ENCODE assay signal across 8 cellular contexts in the genomic region with DNA sequence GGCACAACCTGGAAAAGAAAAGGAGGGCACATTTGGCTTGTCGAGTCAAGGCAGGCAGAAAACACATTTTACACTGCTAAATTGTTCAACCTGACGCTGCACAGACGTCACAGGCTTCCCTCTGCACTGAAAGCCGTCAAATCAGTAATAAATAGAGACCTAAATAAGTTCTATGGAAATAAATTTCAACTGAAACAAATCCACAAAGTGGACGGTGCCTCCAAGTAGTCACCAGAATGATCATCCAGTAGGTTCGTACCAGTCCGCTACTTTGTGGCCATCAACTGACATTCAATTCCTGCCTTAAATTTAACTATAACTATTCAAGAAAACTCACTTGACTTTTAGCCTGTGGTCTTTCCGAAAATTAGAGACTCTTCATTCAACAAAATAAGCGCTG. TPM values are rescaled to one million over a fixed set of nuclear protein-coding genes. Genes with fewer than 3 reads are reported as not detected.
DNase-seq lines count a peak whose midpoint lies in the region; ATAC-seq and TF ChIP-seq lines count a peak whose summit lies in the region.

No MANE protein-coding gene starts in this region.

- H3K27ac ChIP-seq in SJCRH30 (peak overlapping the region; percentile 41; the same call in 1 of the 2 replicates), prostate gland (peak overlapping the region in 1 of 2 donors; percentile 85)

- intact Hi-C loops in prostate gland (cut with DNase I), result no loop called here

- H3K4me3 ChIP-seq in SJCRH30 (peak overlapping the region; percentile 64), fibroblast of mammary gland (ENCODE audit: control insufficient read depth, low read depth, low read length) (peak overlapping the region; percentile 70), prostate gland (peak overlapping the region; percentile 71 to 88)

- DNase-seq in SJCRH30 (no peak), fibroblast of mammary gland (ENCODE audit: low read depth) (peak; percentile 2), prostate gland (ENCODE audit: low spot score) (no peak)

- no peak for TF ChIP-seq CTCF in fibroblast of mammary gland (conservative IDR thresholded peaks at IDR 0.05; ENCODE audit: control insufficient read depth, insufficient read depth, low read depth, low read length)
- TF ChIP-seq CTCF in prostate gland (IDR thresholded peaks at IDR 0.05), result no peak

- TF ChIP-seq POLR2A in prostate gland (IDR thresholded peaks at IDR 0.05), result no peak

- H3K9ac ChIP-seq in ES-I3 (ENCODE audit: low read depth, low read length), result peak overlapping the region; percentile 57; the same call in 1 of the 2 replicates

- H3K4me1 ChIP-seq in ES-I3 (ENCODE audit: insufficient read depth, low read length), result peaks cover 4% of the 10 kb centered on the region; the same call in 1 of the 2 replicates
- H3K4me1 ChIP-seq in SJCRH30, result peaks cover 4% of the 10 kb centered on the region; the same call in 1 of the 2 replicates
- no peaks in the 10 kb centered on the region for H3K4me1 ChIP-seq in prostate gland (replicated peaks)

- WGBS in prostate gland, result 78% methylated on average over 9 of the region's 9 CpGs

- no peak for ATAC-seq in GM21515 (IDR thresholded peaks at IDR 0.05; ENCODE audit: unreplicated experiment)
- ATAC-seq in GM18502 (IDR thresholded peaks at IDR 0.05; ENCODE audit: poor library complexity, unreplicated experiment), result no peak
- no peak for ATAC-seq in HG03565 (IDR thresholded peaks at IDR 0.05; ENCODE audit: unreplicated experiment)
- no peak for ATAC-seq in HG02610 (IDR thresholded peaks at IDR 0.05; ENCODE audit: unreplicated experiment)

- H3K9me3 ChIP-seq in ES-I3 (ENCODE audit: control insufficient read depth, insufficient read depth, low read length), result no peaks in the 10 kb centered on the region
- no peaks in the 10 kb centered on the region for H3K9me3 ChIP-seq in SJCRH30 (replicated peaks)
- no peaks in the 10 kb centered on the region for H3K9me3 ChIP-seq in prostate gland

- H3K36me3 ChIP-seq in ES-I3 (ENCODE audit: insufficient read depth, low read length) (no peaks in the 10 kb centered on the region), SJCRH30 (no peaks in the 10 kb centered on the region), prostate gland (no peaks in the 10 kb centered on the region)

- no peaks in the 10 kb centered on the region for H3K27me3 ChIP-seq in SJCRH30
- H3K27me3 ChIP-seq in prostate gland (replicated peaks; ENCODE audit: insufficient read depth), result no peaks in the 10 kb centered on the region

RNA-seq across cellular contexts. Expression of a gene that starts 49.0 kb away (rescaled TPM):
- total RNA-seq in SJCRH30 (2014; rRNA removed; shearing (Covaris generic)), result not detected in 2 replicates
- not detected for total RNA-seq in prostate gland

RNA-seq across cellular contexts. Expression of a gene that starts 54.3 kb away (rescaled TPM):
- total RNA-seq in SJCRH30 (2014; rRNA removed; shearing (Covaris generic)), result 337 and 376 TPM in 2 replicates
- total RNA-seq in prostate gland, result 10 to 100 TPM; 36.3 to 36.6 TPM
